ENCODE assay signal across 10 cellular contexts in genomic region chr17:65565559-65565958, GRCh38.
"Had no signal": no experiment of that assay in that cellular context is flagged by ENCODE, and none has a peak within 500 bp of the region (broad histone marks: within the 10 kb centered on the region; RNA-seq: fewer than 3 reads in every experiment).

No MANE protein-coding gene starts in this region.

- H3K4me3 Mint-ChIP-seq: activated CD4-positive, alpha-beta T cell treated with anti-CD3 and anti-CD28 coated beads, Interleukin-2, amount 10 ng/mL, durations not matched to agents 7 days and 5 days had no signal

- H3K36me3 ChIP-seq: right atrium auricular region, spleen, tibial nerve had no signal

- H3K27ac ChIP-seq: spleen, tibial nerve had no signal

- H3K9me3 Mint-ChIP-seq: activated CD4-positive, alpha-beta T cell treated with anti-CD3 and anti-CD28 coated beads, Interleukin-2, amount 10 ng/mL, durations not matched to agents 7 days and 5 days had no signal

- H3K27ac Mint-ChIP-seq: activated CD4-positive, alpha-beta T cell treated with anti-CD3 and anti-CD28 coated beads, Interleukin-2, amount 10 ng/mL, durations not matched to agents 7 days and 5 days; progenitor cell of endocrine pancreas had no signal

- DNase-seq: activated CD4-positive, alpha-beta T cell treated with anti-CD3 and anti-CD28 coated beads, Interleukin-2, amount 10 ng/mL, durations not matched to agents 7 days and 5 days; activated naive CD4-positive, alpha-beta T cell treated with Interleukin-2 at 50 U/mL for 16 hours; activated T-cell treated with anti-CD3 and anti-CD28 coated beads for 4 hours; aorta; erythroblast; left colon; spleen had no signal

- H3K27me3 ChIP-seq: right atrium auricular region, tibial nerve had no signal

- H3K4me3 ChIP-seq: right atrium auricular region, spleen, tibial nerve had no signal

- H3K9me3 ChIP-seq: right atrium auricular region, spleen, tibial nerve had no signal

- ATAC-seq: left colon had no signal
